In genomic region chr19:2342656-2343288, GRCh38 we compare ENCODE assay signal across 1 cellular context.
A peak's percentile ranks its signal among the peaks of the same experiment; 100 is the strongest.
TF ChIP-seq lines count a peak whose summit lies in the region.

No MANE protein-coding gene starts in this region.

TF ChIP-seq in K562, 482 proteins besides CTCF, POLR2A, EP300 and RAD21:
- TF ChIP-seq FOXM1 (IDR thresholded peaks at IDR 0.05; ENCODE audit: low read depth) (no peak), FOXM1 (CRISPR knock-in tag; IDR thresholded peaks at IDR 0.05; ENCODE audit: low read depth) (no peak), ZNF561 (CRISPR knock-in tag; conservative IDR thresholded peaks at IDR 0.05) (no peak), UBTF (IDR thresholded peaks at IDR 0.05; ENCODE audit: borderline replicate concordance in 1 of 2, low read depth in 2 of 2, low read length in 2 of 2) (no peak), RBFOX2 (IDR thresholded peaks at IDR 0.05; ENCODE audit: low read depth, low read length) (0 out of 2 replicates have a peak, but pooled peaks have one; percentile 36), ZNF639 (CRISPR knock-in tag; conservative IDR thresholded peaks at IDR 0.05 in 1 of 2, IDR thresholded peaks at IDR 0.05 in 1 of 2) (no peak)
